ENCODE assay signal across 26 cellular contexts in genomic region chr7:50835156-50835555, GRCh38. TPM values are rescaled to one million over a fixed set of nuclear protein-coding genes. Genes with fewer than 3 reads are reported as not detected.
"Had no signal": no experiment of that assay in that cellular context is flagged by ENCODE, and none has a peak within 500 bp of the region (broad histone marks: within the 10 kb centered on the region; RNA-seq: fewer than 3 reads in every experiment).

No MANE protein-coding gene starts in this region.

- FAIRE-seq: endometrium, TTC549 had no signal

- H3K79me2 ChIP-seq: hepatocyte had no signal

- H3K9me3 ChIP-seq: body of pancreas, sigmoid colon, transverse colon had no signal

- H3K4me2 ChIP-seq: hepatocyte, neural progenitor cell, smooth muscle cell had no signal

- H3K9ac ChIP-seq: neural progenitor cell had no signal

- H3K36me3 ChIP-seq: cardiac muscle cell, neural progenitor cell, sigmoid colon, transverse colon had no signal

- H3K4me3 ChIP-seq: body of pancreas, cardiac muscle cell, hepatocyte, neural progenitor cell, sigmoid colon, smooth muscle cell, transverse colon had no signal

- DNase-seq: activated CD4-positive, alpha-beta T cell treated with anti-CD3 and anti-CD28 coated beads for 1 hour; activated CD4-positive, alpha-beta T cell treated with anti-CD3 and anti-CD28 coated beads, Interleukin-2, amount 50 U/mL, for 1 hour; activated CD8-positive, alpha-beta memory T cell treated with anti-CD3 and anti-CD28 coated beads, Interleukin-2, amount 50 U/mL, for 4 hours; activated naive CD4-positive, alpha-beta T cell treated with Interleukin-2 at 50 U/mL for 16 hours; activated naive CD8-positive, alpha-beta T cell treated with anti-CD3 and anti-CD28 coated beads for 36 hours; activated T-cell treated with anti-CD3 and anti-CD28 coated beads, Interleukin-2, amount 50 U/mL, for 4 hours; body of pancreas; effector CD4-positive, alpha-beta T cell; foreskin keratinocyte; glutamatergic neuron; immature natural killer cell; kidney glomerular epithelial cell; left ventricle myocardium superior; mammary epithelial cell; naive thymus-derived CD8-positive, alpha-beta T cell; posterior cingulate gyrus; sigmoid colon; stimulated activated CD4-positive, alpha-beta T cell treated with anti-CD3 and anti-CD28 coated beads, Interleukin-15, amount 100 ng/mL, for 24 hours; transverse colon had no signal

- H3K4me1 ChIP-seq: body of pancreas, neural progenitor cell, sigmoid colon, transverse colon had no signal

- H2AFZ ChIP-seq: hepatocyte, neural progenitor cell had no signal

- H3K27me3 ChIP-seq: body of pancreas, cardiac muscle cell, hepatocyte, neural progenitor cell, sigmoid colon had no signal

- ATAC-seq: activated T-cell treated with anti-CD3 and anti-CD28 coated beads, Interleukin-2, amount 50 U/mL, for 4 hours; body of pancreas; foreskin keratinocyte; left ventricle myocardium superior; naive thymus-derived CD8-positive, alpha-beta T cell; stimulated activated memory B cell treated with anti-CD40 and anti-IgM and Interleukin-4, amounts not matched to agents 10 μg/mL and 1 μg/mL and 100 μg/mL, for 72 hours had no signal

- H3K27ac ChIP-seq: body of pancreas, cardiac muscle cell, foreskin keratinocyte, hepatocyte, neural progenitor cell, sigmoid colon, transverse colon had no signal

RNA-seq across cellular contexts. Expression of gene GRB10, which starts 52.5 kb away (rescaled TPM):
- polyA plus RNA-seq: immature natural killer cell had no signal
